13 cellular contexts compared by ENCODE assay signal in genomic region chr20:49285233-49285668, GRCh38. TPM values are rescaled to one million over a fixed set of nuclear protein-coding genes. Genes with fewer than 3 reads are reported as not detected.
A peak's percentile ranks its signal among the peaks of the same experiment; 100 is the strongest.
DNase-seq lines count a peak whose midpoint lies in the region; ATAC-seq, FAIRE-seq and TF ChIP-seq lines count a peak whose summit lies in the region.
"Had no signal": no experiment of that assay in that cellular context is flagged by ENCODE, and none has a peak within 500 bp of the region (broad histone marks: within the 10 kb centered on the region; RNA-seq: fewer than 3 reads in every experiment).

No MANE protein-coding gene starts in this region.

- CTCF ChIA-PET in activated naive CD4-positive, alpha-beta T cell treated with anti-CD3 and anti-CD28 coated beads, Interleukin-2, amount 10 ng/mL, durations not matched to agents 7 days and 5 days (lab: Charles Lee), result no interaction called here

- no peak overlapping the region for H3K4me3 Mint-ChIP-seq in activated naive CD4-positive, alpha-beta T cell treated with anti-CD3 and anti-CD28 coated beads, Interleukin-2, amount 10 ng/mL, durations not matched to agents 7 days and 5 days
- peak overlapping the region; percentile 85 for H3K4me3 Mint-ChIP-seq in endothelial cell (ENCODE audit: unreplicated experiment)
- peak overlapping the region; percentile 29 for H3K4me3 Mint-ChIP-seq in stimulated activated memory B cell treated with anti-CD40 and anti-IgM and Interleukin-4, amounts not matched to agents 10 μg/mL and 1 μg/mL and 100 μg/mL, for 72 hours

- no peak for FAIRE-seq in RCC 7860 (lab: Jason Lieb, UNC)

- H3K27ac Mint-ChIP-seq in activated naive CD4-positive, alpha-beta T cell treated with anti-CD3 and anti-CD28 coated beads, Interleukin-2, amount 10 ng/mL, durations not matched to agents 7 days and 5 days, result peak overlapping the region; percentile 24
- H3K27ac Mint-ChIP-seq in endothelial cell (ENCODE audit: unreplicated experiment), result peak overlapping the region; percentile 52
- no peak overlapping the region for H3K27ac Mint-ChIP-seq in stimulated activated memory B cell treated with anti-CD40 and anti-IgM and Interleukin-4, amounts not matched to agents 10 μg/mL and 1 μg/mL and 100 μg/mL, for 72 hours

- peaks cover 78% of the 10 kb centered on the region for H3K9me3 Mint-ChIP-seq in activated naive CD4-positive, alpha-beta T cell treated with anti-CD3 and anti-CD28 coated beads, Interleukin-2, amount 10 ng/mL, durations not matched to agents 7 days and 5 days
- peaks cover 35% of the 10 kb centered on the region for H3K9me3 Mint-ChIP-seq in endothelial cell (ENCODE audit: unreplicated experiment)
- peaks cover 37% of the 10 kb centered on the region for H3K9me3 Mint-ChIP-seq in stimulated activated memory B cell treated with anti-CD40 and anti-IgM and Interleukin-4, amounts not matched to agents 10 μg/mL and 1 μg/mL and 100 μg/mL, for 72 hours

- DNase-seq in activated naive CD4-positive, alpha-beta T cell treated with anti-CD3 and anti-CD28 coated beads, Interleukin-2, amount 10 ng/mL, durations not matched to agents 7 days and 5 days, result no peak
- no peak for DNase-seq in activated naive CD4-positive, alpha-beta T cell (lab: John Stamatoyannopoulos, UW)
- peak; percentile 7 for DNase-seq in RCC 7860 (ENCODE audit: low spot score)
- DNase-seq in endothelial cell (ENCODE audit: low spot score), result no peak
- no peak for DNase-seq in COR-L47 (lab: John Stamatoyannopoulos, UW)
- DNase-seq: caudate nucleus, gastrocnemius medialis, mucosa of descending colon, NCI-H1436, Peyer's patch had no signal

- H3K36me3 Mint-ChIP-seq in activated naive CD4-positive, alpha-beta T cell treated with anti-CD3 and anti-CD28 coated beads, Interleukin-2, amount 10 ng/mL, durations not matched to agents 7 days and 5 days, result peaks cover 99% of the 10 kb centered on the region
- H3K36me3 Mint-ChIP-seq in endothelial cell (ENCODE audit: low read depth, unreplicated experiment), result peaks cover 97% of the 10 kb centered on the region
- peaks cover 99% of the 10 kb centered on the region for H3K36me3 Mint-ChIP-seq in stimulated activated memory B cell treated with anti-CD40 and anti-IgM and Interleukin-4, amounts not matched to agents 10 μg/mL and 1 μg/mL and 100 μg/mL, for 72 hours

- no peak for TF ChIP-seq CTCF in endothelial cell (IDR thresholded peaks at IDR 0.05; ENCODE audit: unreplicated experiment)

- no peak for ATAC-seq in stimulated activated memory B cell treated with anti-CD40 and anti-IgM and Interleukin-4, amounts not matched to agents 10 μg/mL and 1 μg/mL and 100 μg/mL, for 72 hours
- ATAC-seq in HG02973 (IDR thresholded peaks at IDR 0.05; ENCODE audit: unreplicated experiment), result no peak
- ATAC-seq in GM18873 (IDR thresholded peaks at IDR 0.05; ENCODE audit: low FRiP score, unreplicated experiment), result no peak
- ATAC-seq: gastrocnemius medialis, mucosa of descending colon had no signal

- no peaks in the 10 kb centered on the region for H3K27me3 Mint-ChIP-seq in activated naive CD4-positive, alpha-beta T cell treated with anti-CD3 and anti-CD28 coated beads, Interleukin-2, amount 10 ng/mL, durations not matched to agents 7 days and 5 days
- peaks cover 25% of the 10 kb centered on the region for H3K27me3 Mint-ChIP-seq in endothelial cell (ENCODE audit: unreplicated experiment)
- no peaks in the 10 kb centered on the region for H3K27me3 Mint-ChIP-seq in stimulated activated memory B cell treated with anti-CD40 and anti-IgM and Interleukin-4, amounts not matched to agents 10 μg/mL and 1 μg/mL and 100 μg/mL, for 72 hours

- H3K4me1 Mint-ChIP-seq in activated naive CD4-positive, alpha-beta T cell treated with anti-CD3 and anti-CD28 coated beads, Interleukin-2, amount 10 ng/mL, durations not matched to agents 7 days and 5 days, result peaks cover 67% of the 10 kb centered on the region
- H3K4me1 Mint-ChIP-seq in endothelial cell (ENCODE audit: unreplicated experiment), result peaks cover 49% of the 10 kb centered on the region
- peaks cover 80% of the 10 kb centered on the region for H3K4me1 Mint-ChIP-seq in stimulated activated memory B cell treated with anti-CD40 and anti-IgM and Interleukin-4, amounts not matched to agents 10 μg/mL and 1 μg/mL and 100 μg/mL, for 72 hours

RNA-seq across cellular contexts. Expression of gene ZNFX1, which starts 7.4 kb away (rescaled TPM):
- total RNA-seq in endothelial cell (ENCODE audit: unreplicated experiment), result 25.0 TPM
